ENCODE assay signal across 1 cellular context in the genomic region with DNA sequence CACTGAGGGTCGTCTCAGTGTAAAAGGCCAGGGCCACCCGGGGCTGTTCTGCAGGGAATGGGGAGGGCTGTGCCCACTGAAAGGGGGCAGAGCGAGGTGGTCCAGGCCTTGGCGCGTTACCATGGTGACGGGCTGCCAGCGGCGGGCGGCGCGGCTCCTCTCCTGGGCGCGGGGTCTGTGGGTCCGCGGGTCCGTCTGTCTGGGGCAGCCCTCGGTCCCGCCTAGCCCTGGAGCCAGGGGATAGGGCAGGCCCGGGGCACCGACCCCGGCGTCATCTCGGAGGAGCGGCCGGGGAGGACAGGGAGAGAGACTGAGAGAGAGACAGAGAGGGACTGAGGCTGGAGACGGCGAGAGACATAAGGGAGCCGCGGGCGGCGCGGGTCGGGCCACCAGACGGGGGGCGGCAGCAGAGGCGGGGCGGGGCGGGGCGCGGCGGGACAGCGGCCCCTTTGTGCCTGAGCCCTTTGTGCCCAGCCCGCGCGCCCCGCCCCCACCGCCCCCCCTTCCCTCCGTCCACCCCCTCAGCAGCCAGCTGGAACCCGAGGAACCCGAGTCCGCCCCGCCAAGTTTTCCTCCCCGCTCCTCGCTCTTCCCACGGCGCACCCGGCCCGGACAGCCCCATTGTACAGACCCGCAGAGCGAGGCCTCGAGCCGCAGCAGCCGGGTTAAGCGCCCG.
TF ChIP-seq lines count a peak whose summit lies in the region.

A gene with protein sequence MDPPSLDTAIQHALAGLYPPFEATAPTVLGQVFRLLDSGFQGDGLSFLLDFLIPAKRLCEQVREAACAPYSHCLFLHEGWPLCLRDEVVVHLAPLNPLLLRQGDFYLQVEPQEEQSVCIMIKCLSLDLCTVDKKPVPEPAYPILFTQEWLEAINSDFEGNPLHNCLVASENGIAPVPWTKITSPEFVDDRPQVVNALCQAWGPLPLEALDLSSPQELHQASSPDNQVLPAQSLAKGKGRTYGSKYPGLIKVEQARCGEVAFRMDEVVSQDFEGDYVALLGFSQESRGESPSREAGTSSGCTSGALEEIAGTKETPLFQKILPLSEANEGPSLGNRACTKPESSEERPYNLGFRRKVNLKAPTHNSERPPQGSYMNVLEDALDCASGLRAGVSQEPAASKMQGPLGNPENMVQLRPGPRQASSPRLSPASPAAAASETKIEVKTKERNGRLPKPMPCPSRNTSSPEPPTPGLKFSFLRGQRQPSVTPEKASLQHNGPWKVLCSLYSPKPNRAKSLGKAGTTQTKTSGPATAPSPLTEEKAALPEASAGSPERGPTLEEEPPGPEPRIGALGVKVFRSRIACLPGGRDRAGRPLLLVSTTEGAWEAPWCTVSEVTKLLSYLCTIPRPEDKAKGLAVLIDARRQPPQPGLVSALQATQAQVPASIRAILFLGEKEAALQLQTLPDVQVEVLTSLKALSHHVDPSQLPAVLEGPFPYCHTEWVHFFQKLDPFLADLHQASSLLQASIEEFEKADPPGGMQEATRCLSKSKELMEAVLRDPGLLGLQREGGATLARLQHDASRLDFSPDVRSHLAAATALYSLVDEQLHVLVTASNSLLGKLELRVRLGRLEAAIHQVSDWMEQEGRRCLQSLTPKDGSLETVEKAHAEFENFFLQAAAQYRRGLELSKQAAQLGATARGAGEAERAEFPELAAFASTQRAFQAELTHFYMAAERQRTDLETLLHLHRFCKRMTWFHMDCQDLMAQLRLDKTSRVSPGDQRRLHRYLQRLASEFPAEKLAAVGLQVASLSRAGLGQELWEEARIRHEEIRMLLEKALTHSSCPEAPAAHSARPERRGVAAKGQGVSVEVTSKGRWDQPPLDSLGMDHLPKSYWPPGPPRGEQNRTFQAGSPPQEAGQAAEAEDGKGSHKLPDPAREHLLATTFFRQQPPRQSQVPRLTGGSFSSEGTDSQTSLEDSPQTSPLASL (minus strand): TSS at position 358 of the 676 bp plus-strand sequence. CDS start 235 bp downstream, at position 123.

TF ChIP-seq in HepG2, 621 proteins besides CTCF, POLR2A, EP300 and RAD21:
- TF ChIP-seq SMAD3 (CRISPR knock-in tag; IDR thresholded peaks at IDR 0.05), result no peak
- TF ChIP-seq ATM (IDR thresholded peaks at IDR 0.05; ENCODE audit: borderline replicate concordance), result no peak
- TF ChIP-seq KDM1A (CRISPR knock-in tag; IDR thresholded peaks at IDR 0.05), result peak; percentile 86; the same call in 1 of the 2 replicates
- TF ChIP-seq ZNF891 (CRISPR knock-in tag; IDR thresholded peaks at IDR 0.05), result 0 out of 2 replicates have a peak, but pooled peaks have one; percentile 64
- TF ChIP-seq ZFX (CRISPR knock-in tag; IDR thresholded peaks at IDR 0.05; ENCODE audit: low read depth), result peak; percentile 16; the same call in 1 of the 2 replicates
- peak; percentile 58; the same call in 1 of the 2 replicates for TF ChIP-seq RFX1 (IDR thresholded peaks at IDR 0.05)
- no peak for TF ChIP-seq MAZ (IDR thresholded peaks at IDR 0.05; ENCODE audit: borderline replicate concordance, low read depth, low read length)
- TF ChIP-seq MAZ (CRISPR knock-in tag; IDR thresholded peaks at IDR 0.05; ENCODE audit: low read depth), result 0 out of 2 replicates have a peak, but pooled peaks have one; percentile 24
- TF ChIP-seq SRY (CRISPR knock-in tag; IDR thresholded peaks at IDR 0.05), result no peak
- TF ChIP-seq XRCC5 (optimal IDR thresholded peaks at IDR 0.05; ENCODE audit: low read length), result peak; percentile 54
- TF ChIP-seq KLF11 (CRISPR knock-in tag; IDR thresholded peaks at IDR 0.05), result no peak
- TF ChIP-seq MED8 (CRISPR knock-in tag; IDR thresholded peaks at IDR 0.05; ENCODE audit: insufficient replicate concordance), result no peak
- TF ChIP-seq NCOA5 (CRISPR knock-in tag; IDR thresholded peaks at IDR 0.05), result no peak
- 0 out of 2 replicates have a peak, but pooled peaks have one; percentile 8 for TF ChIP-seq TCF7 (IDR thresholded peaks at IDR 0.05; ENCODE audit: low read depth)
- 0 out of 2 replicates have a peak, but pooled peaks have one; percentile 19 for TF ChIP-seq ZNF75D (CRISPR knock-in tag; IDR thresholded peaks at IDR 0.05; ENCODE audit: borderline replicate concordance)
- no peak for TF ChIP-seq PCBP2 (optimal IDR thresholded peaks at IDR 0.05; ENCODE audit: low read depth, low read length, poor library complexity, severe bottlenecking)
- TF ChIP-seq GFI1 (CRISPR knock-in tag; IDR thresholded peaks at IDR 0.05; ENCODE audit: borderline replicate concordance), result no peak
- TF ChIP-seq ZMYM2 (CRISPR knock-in tag; IDR thresholded peaks at IDR 0.05), result 0 out of 2 replicates have a peak, but pooled peaks have one; percentile 30
- TF ChIP-seq ZNF276 (CRISPR knock-in tag; IDR thresholded peaks at IDR 0.05; ENCODE audit: low read depth), result no peak
- TF ChIP-seq, protein P1, sequence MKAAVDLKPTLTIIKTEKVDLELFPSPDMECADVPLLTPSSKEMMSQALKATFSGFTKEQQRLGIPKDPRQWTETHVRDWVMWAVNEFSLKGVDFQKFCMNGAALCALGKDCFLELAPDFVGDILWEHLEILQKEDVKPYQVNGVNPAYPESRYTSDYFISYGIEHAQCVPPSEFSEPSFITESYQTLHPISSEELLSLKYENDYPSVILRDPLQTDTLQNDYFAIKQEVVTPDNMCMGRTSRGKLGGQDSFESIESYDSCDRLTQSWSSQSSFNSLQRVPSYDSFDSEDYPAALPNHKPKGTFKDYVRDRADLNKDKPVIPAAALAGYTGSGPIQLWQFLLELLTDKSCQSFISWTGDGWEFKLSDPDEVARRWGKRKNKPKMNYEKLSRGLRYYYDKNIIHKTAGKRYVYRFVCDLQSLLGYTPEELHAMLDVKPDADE (CRISPR knock-in tag; IDR thresholded peaks at IDR 0.05), result no peak
- TF ChIP-seq HNRNPLL (IDR thresholded peaks at IDR 0.05; ENCODE audit: low read depth, low read length, poor library complexity, severe bottlenecking), result peak; percentile 42
- TF ChIP-seq ZNF562 (CRISPR knock-in tag; IDR thresholded peaks at IDR 0.05; ENCODE audit: borderline replicate concordance), result no peak
- peak; percentile 43 for TF ChIP-seq RBM39 (IDR thresholded peaks at IDR 0.05; ENCODE audit: low read depth, low read length, poor library complexity, severe bottlenecking)
- 0 out of 2 replicates have a peak, but pooled peaks have one; percentile 58 for TF ChIP-seq ZNF138 (CRISPR knock-in tag; IDR thresholded peaks at IDR 0.05; ENCODE audit: low read depth)
- TF ChIP-seq TBX2 (CRISPR knock-in tag; IDR thresholded peaks at IDR 0.05; ENCODE audit: borderline replicate concordance), result 0 out of 2 replicates have a peak, but pooled peaks have one; percentile 17
- TF ChIP-seq, protein P2, sequence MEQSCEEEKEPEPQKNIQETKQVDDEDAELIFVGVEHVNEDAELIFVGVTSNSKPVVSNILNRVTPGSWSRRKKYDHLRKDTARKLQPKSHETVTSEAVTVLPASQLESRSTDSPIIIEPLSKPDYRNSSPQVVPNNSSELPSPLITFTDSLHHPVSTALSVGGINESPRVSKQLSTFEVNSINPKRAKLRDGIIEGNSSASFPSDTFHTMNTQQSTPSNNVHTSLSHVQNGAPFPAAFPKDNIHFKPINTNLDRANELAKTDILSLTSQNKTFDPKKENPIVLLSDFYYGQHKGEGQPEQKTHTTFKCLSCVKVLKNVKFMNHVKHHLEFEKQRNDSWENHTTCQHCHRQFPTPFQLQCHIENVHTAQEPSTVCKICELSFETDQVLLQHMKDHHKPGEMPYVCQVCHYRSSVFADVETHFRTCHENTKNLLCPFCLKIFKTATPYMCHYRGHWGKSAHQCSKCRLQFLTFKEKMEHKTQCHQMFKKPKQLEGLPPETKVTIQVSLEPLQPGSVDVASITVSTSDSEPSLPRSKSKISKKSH (CRISPR knock-in tag; IDR thresholded peaks at IDR 0.05; ENCODE audit: borderline replicate concordance), result peak; percentile 75; the same call in 1 of the 2 replicates
- peak; percentile 57 for TF ChIP-seq AGO1 (IDR thresholded peaks at IDR 0.05; ENCODE audit: low read depth, low read length, poor library complexity, severe bottlenecking)
- no peak for TF ChIP-seq ZNF572 (CRISPR knock-in tag; IDR thresholded peaks at IDR 0.05)
- no peak for TF ChIP-seq ZKSCAN8 (CRISPR knock-in tag; IDR thresholded peaks at IDR 0.05; ENCODE audit: borderline replicate concordance)
- TF ChIP-seq ZNF629 (CRISPR knock-in tag; conservative IDR thresholded peaks at IDR 0.05), result peak; percentile 96
- TF ChIP-seq, protein P3, sequence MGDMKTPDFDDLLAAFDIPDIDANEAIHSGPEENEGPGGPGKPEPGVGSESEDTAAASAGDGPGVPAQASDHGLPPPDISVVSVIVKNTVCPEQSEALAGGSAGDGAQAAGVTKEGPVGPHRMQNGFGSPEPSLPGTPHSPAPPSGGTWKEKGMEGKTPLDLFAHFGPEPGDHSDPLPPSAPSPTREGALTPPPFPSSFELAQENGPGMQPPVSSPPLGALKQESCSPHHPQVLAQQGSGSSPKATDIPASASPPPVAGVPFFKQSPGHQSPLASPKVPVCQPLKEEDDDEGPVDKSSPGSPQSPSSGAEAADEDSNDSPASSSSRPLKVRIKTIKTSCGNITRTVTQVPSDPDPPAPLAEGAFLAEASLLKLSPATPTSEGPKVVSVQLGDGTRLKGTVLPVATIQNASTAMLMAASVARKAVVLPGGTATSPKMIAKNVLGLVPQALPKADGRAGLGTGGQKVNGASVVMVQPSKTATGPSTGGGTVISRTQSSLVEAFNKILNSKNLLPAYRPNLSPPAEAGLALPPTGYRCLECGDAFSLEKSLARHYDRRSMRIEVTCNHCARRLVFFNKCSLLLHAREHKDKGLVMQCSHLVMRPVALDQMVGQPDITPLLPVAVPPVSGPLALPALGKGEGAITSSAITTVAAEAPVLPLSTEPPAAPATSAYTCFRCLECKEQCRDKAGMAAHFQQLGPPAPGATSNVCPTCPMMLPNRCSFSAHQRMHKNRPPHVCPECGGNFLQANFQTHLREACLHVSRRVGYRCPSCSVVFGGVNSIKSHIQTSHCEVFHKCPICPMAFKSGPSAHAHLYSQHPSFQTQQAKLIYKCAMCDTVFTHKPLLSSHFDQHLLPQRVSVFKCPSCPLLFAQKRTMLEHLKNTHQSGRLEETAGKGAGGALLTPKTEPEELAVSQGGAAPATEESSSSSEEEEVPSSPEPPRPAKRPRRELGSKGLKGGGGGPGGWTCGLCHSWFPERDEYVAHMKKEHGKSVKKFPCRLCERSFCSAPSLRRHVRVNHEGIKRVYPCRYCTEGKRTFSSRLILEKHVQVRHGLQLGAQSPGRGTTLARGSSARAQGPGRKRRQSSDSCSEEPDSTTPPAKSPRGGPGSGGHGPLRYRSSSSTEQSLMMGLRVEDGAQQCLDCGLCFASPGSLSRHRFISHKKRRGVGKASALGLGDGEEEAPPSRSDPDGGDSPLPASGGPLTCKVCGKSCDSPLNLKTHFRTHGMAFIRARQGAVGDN (CRISPR knock-in tag; IDR thresholded peaks at IDR 0.05), result peak; percentile 39; the same call in 1 of the 2 replicates
